Comparison of ENCODE assay signal across 8 cellular contexts in the genomic region with DNA sequence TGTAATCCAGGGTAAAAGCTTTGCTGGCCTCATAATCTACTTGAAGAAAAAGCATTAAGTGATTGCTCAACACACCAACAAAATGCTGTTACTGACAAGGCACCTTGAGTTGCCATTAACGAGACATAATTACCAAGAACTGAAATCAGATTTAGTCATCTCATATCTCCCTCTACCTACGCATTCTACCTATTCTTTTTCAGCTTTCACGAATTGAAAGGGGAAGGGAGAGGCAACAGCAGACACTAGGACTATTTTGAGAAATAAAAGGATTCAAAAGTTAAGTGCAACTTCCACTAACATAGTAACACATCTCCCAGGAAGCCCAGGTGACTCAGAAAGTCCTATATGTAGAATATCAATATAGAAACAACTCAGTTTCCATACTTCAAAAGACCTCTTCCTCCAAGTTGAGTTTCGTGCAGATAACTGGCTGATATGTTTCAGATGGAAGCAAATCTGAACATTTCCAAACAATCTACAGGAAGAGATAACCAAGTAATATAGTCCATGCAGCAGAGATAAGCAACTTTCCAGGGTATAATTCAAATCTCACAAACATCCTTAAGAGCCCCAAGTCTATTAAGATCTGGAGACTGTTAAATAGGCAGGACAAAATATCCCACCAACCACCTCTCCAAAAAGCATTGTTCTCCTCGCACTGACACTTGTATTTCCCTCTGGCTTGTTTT. TPM values are rescaled to one million over a fixed set of nuclear protein-coding genes. Genes with fewer than 3 reads are reported as not detected.
DNase-seq lines count a peak whose midpoint lies in the region; ATAC-seq and TF ChIP-seq lines count a peak whose summit lies in the region.

No MANE protein-coding gene starts in this region.

- peaks cover 9 to 27% of the 10 kb centered on the region in 2 experiments for H3K4me1 ChIP-seq in HCT116 (ENCODE audit: control insufficient read depth in 1 of 2, insufficient read depth in 2 of 2, low read length in 2 of 2)
- peaks cover 13% of the 10 kb centered on the region for H3K4me1 ChIP-seq in lower lobe of right lung
- H3K4me1 ChIP-seq in MM.1S (ENCODE audit: low read length), result no peaks in the 10 kb centered on the region

- CTCF ChIA-PET in HCT116 (lab: Charles Lee), result no interaction called here

- ATAC-seq in HCT116 (no peak), lower lobe of right lung (no peak)

- H3K9me2 ChIP-seq in HCT116 (ENCODE audit: insufficient read depth) (no peaks in the 10 kb centered on the region), MM.1S (replicated peaks; ENCODE audit: insufficient read depth, low read length) (no peaks in the 10 kb centered on the region)

- H3F3A ChIP-seq in MM.1S (ENCODE audit: insufficient read depth, low read length), result 0 out of 2 replicates have a peak, but pooled peaks cover 8% of the 10 kb centered on the region

- H4K20me1 ChIP-seq in HCT116 (ENCODE audit: insufficient read depth) (no peaks in the 10 kb centered on the region), MM.1S (ENCODE audit: insufficient read depth, low read length) (no peaks in the 10 kb centered on the region)

- no peak for TF ChIP-seq RAD21 in HCT116 (IDR thresholded peaks at IDR 0.05; ENCODE audit: low read depth)

- H3K9me3 ChIP-seq in HCT116 (ENCODE audit: control insufficient read depth in 1 of 2, insufficient read depth in 1 of 2, low read depth in 1 of 2, low read length in 2 of 2), result no peaks in the 10 kb centered on the region
- no peaks in the 10 kb centered on the region for H3K9me3 ChIP-seq in lower lobe of right lung
- no peaks in the 10 kb centered on the region for H3K9me3 ChIP-seq in MM.1S (replicated peaks; ENCODE audit: insufficient read depth, low read length)

- TF ChIP-seq POLR2A in HCT116 (IDR thresholded peaks at IDR 0.05; ENCODE audit: borderline replicate concordance, extremely low read depth, insufficient read depth, insufficient read length), result no peak

- no peak overlapping the region for H3K27ac ChIP-seq in HCT116 (ENCODE audit: low read depth, low read length)
- peak overlapping the region; percentile 99; the same call in 1 of the 2 replicates for H3K27ac ChIP-seq in VCaP
- H3K27ac ChIP-seq in lower lobe of right lung, result no peak overlapping the region
- no peak overlapping the region for H3K27ac ChIP-seq in MM.1S (ENCODE audit: low read length)

- H3K36me3 ChIP-seq in HCT116 (ENCODE audit: control insufficient read depth in 1 of 2, insufficient read depth in 2 of 2, low read length in 2 of 2), result no peaks in the 10 kb centered on the region
- no peaks in the 10 kb centered on the region for H3K36me3 ChIP-seq in lower lobe of right lung
- no peaks in the 10 kb centered on the region for H3K36me3 ChIP-seq in MM.1S (replicated peaks; ENCODE audit: insufficient read depth, low read length)

- no peak for TF ChIP-seq CTCF in GM12865 (IDR thresholded peaks at IDR 0.05; ENCODE audit: insufficient read depth, low read depth, low read length, missing control alignments)
- no peak for TF ChIP-seq CTCF in HCT116 (IDR thresholded peaks at IDR 0.05 in 2 of 3, conservative IDR thresholded peaks at IDR 0.05 in 1 of 3; ENCODE audit: borderline replicate concordance in 1 of 3, insufficient read depth in 1 of 3, low read depth in 2 of 3, low read length in 2 of 3)
- no peak for TF ChIP-seq CTCF in VCaP (conservative IDR thresholded peaks at IDR 0.05)
- TF ChIP-seq CTCF in lower lobe of right lung (IDR thresholded peaks at IDR 0.05), result no peak
- no peak for TF ChIP-seq CTCF in MM.1S (IDR thresholded peaks at IDR 0.05; ENCODE audit: low read length)

- H3K4me2 ChIP-seq in HCT116 (ENCODE audit: low read length) (peak overlapping the region; percentile 32; the same call in 1 of the 2 replicates), MM.1S (ENCODE audit: low read depth, low read length) (no peak overlapping the region)

- H3K4me3 ChIP-seq in GM12865 (ENCODE audit: low read depth, low read length) (no peak overlapping the region), HCT116 (replicated peaks in 1 of 2; ENCODE audit: low read depth in 1 of 2, low read length in 2 of 2) (no peak overlapping the region), lower lobe of right lung (peak overlapping the region; percentile 67), MM.1S (ENCODE audit: low read length) (no peak overlapping the region)

- no peaks in the 10 kb centered on the region for H3K27me3 ChIP-seq in HCT116 (ENCODE audit: insufficient read depth, low read length)
- no peaks in the 10 kb centered on the region for H3K27me3 ChIP-seq in lower lobe of right lung (ENCODE audit: low read depth)
- H3K27me3 ChIP-seq in MM.1S (replicated peaks; ENCODE audit: insufficient read depth, low read length), result no peaks in the 10 kb centered on the region

- intact Hi-C loops in HCT116 (cut with micrococcal nuclease) (no loop called here), lower lobe of right lung (cut with DNase I) (no loop called here)

- H2AFZ ChIP-seq in HCT116 (ENCODE audit: low read depth, low read length, poor library complexity, severe bottlenecking) (no peak overlapping the region), MM.1S (ENCODE audit: low read length) (no peak overlapping the region)

- RAD21 ChIA-PET in HCT116 (lab: Charles Lee; ENCODE audit: low non-redundant PET in 1 of 2, low total read pairs in 2 of 2, uncharacterized antibody in 2 of 2, unreplicated experiment in 2 of 2), result no interaction called here

- no TSS peak for BruUV-seq in HCT116 (replicated peaks; lab: Mats Ljungman, UMichigan)

- peaks cover 37% of the 10 kb centered on the region for H3K79me2 ChIP-seq in HCT116 (ENCODE audit: insufficient read depth, low read length)
- no peaks in the 10 kb centered on the region for H3K79me2 ChIP-seq in MM.1S (ENCODE audit: low read length)

- POLR2A ChIA-PET in HCT116 (lab: Charles Lee), result no interaction called here

- no peak overlapping the region for H3K9ac ChIP-seq in HCT116 (ENCODE audit: low read length)
- no peak overlapping the region for H3K9ac ChIP-seq in MM.1S (ENCODE audit: low read length)

- DNase-seq in GM12865 (ENCODE audit: low read depth) (peak; percentile 32), HCT116 (ENCODE audit: low read depth, low spot score) (no peak), lower lobe of right lung (no peak), MM.1S (no peak), NCI-H82 (lab: John Stamatoyannopoulos, UW) (no peak), NCI-H146 (lab: John Stamatoyannopoulos, UW) (no peak), C1 segment of cervical spinal cord (lab: John Stamatoyannopoulos, UW) (no peak)

TF ChIP-seq in HCT116, 20 proteins besides CTCF, POLR2A, EP300 and RAD21 (continues in another document):
- no peak for TF ChIP-seq EZH2 (IDR thresholded peaks at IDR 0.05)
- TF ChIP-seq SRF (IDR thresholded peaks at IDR 0.05; ENCODE audit: low read depth), result no peak
- TF ChIP-seq, protein P1, sequence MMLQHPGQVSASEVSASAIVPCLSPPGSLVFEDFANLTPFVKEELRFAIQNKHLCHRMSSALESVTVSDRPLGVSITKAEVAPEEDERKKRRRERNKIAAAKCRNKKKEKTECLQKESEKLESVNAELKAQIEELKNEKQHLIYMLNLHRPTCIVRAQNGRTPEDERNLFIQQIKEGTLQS (IDR thresholded peaks at IDR 0.05), result no peak
- no peak for TF ChIP-seq YY1 (IDR thresholded peaks at IDR 0.05; ENCODE audit: extremely low read depth, insufficient replicate concordance, low read depth, low read length)
- TF ChIP-seq, protein P2, sequence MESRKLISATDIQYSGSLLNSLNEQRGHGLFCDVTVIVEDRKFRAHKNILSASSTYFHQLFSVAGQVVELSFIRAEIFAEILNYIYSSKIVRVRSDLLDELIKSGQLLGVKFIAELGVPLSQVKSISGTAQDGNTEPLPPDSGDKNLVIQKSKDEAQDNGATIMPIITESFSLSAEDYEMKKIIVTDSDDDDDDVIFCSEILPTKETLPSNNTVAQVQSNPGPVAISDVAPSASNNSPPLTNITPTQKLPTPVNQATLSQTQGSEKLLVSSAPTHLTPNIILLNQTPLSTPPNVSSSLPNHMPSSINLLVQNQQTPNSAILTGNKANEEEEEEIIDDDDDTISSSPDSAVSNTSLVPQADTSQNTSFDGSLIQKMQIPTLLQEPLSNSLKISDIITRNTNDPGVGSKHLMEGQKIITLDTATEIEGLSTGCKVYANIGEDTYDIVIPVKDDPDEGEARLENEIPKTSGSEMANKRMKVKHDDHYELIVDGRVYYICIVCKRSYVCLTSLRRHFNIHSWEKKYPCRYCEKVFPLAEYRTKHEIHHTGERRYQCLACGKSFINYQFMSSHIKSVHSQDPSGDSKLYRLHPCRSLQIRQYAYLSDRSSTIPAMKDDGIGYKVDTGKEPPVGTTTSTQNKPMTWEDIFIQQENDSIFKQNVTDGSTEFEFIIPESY (IDR thresholded peaks at IDR 0.05; ENCODE audit: extremely low read depth, insufficient replicate concordance, low read length), result no peak
- TF ChIP-seq JUND (IDR thresholded peaks at IDR 0.05), result no peak
- no peak for TF ChIP-seq ZNF274 (IDR thresholded peaks at IDR 0.05; ENCODE audit: low read depth, low read length)
- TF ChIP-seq CEBPB (IDR thresholded peaks at IDR 0.05; ENCODE audit: low read depth), result no peak
- TF ChIP-seq EZH2phosphoT487 (IDR thresholded peaks at IDR 0.05; ENCODE audit: borderline replicate concordance), result no peak

RNA-seq across cellular contexts. Expression of a gene that starts 1.9 kb away (rescaled TPM):
- total RNA-seq in HCT116 (2021; ENCODE audit: unreplicated experiment), result 25.8 TPM
- 14.4 and 16.5 TPM in 2 replicates for polyA plus RNA-seq in HCT116 (2012)
- total RNA-seq in lower lobe of right lung, result 18.8 TPM

RNA-seq across cellular contexts. Expression of a gene that starts 2.4 kb away (rescaled TPM):
- total RNA-seq in HCT116 (2021; ENCODE audit: unreplicated experiment), result 2.9 TPM
- polyA plus RNA-seq in HCT116 (2012), result 1.1 and 1.5 TPM in 2 replicates
- 1.6 TPM for total RNA-seq in lower lobe of right lung
